Comparison of ENCODE assay signal across 21 cellular contexts in the genomic region with DNA sequence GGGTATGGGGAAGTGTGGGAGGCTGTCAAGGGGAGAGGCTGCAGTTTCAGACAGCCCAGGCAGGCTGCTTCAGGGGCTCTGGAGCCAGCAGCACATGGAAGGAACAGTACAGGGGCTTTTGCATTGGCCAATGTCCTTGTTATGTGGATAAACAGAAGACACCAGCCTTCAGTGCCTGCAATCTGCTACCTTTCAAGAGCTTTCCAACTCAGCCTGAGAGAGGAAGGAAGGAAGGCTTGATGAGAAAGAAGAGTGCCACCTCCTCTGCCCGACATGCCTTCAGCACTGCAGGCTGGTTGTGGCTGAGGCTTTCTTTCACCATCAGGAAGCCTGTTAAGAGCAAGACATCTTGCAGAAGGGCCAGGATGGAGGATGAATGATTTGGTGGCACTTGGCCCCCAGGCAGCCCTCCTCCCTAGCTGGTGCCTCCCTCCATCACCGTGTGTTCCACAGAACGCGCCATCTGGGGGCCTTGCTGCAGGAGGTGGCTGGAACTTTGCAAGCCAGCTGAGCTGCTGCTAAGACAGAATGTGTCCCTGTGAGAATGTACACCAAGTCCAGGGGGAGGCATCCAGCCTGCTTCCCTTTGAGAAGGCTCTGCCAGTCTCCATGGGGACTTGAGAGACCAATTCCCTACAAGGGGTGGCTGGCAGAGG.
"Had no signal": no experiment of that assay in that cellular context is flagged by ENCODE, and none has a peak within 500 bp of the region (broad histone marks: within the 10 kb centered on the region; RNA-seq: fewer than 3 reads in every experiment).

No MANE protein-coding gene starts in this region.

- H3K4me1 ChIP-seq: SJSA1 had no signal

- H3K27me3 ChIP-seq: MG63, SJSA1 had no signal

- ATAC-seq: HepG2 had no signal

- H3K27ac ChIP-seq: SJSA1, SK-N-MC had no signal

- H3K9me3 ChIP-seq: MG63, SJSA1 had no signal

- DNase-seq: IMR-90, Karpas-422, KG1, MG63, NCI-H1092, NCI-H1436, NCI-H187, NCI-H2029, NCI-H2081 treated with DMSO at 0.1 percent for 48 hours, NCI-H2171, NCI-H226, NCI-H446, NCI-H510A, NCI-H524 treated with DMSO at 0.1 percent for 48 hours, NCI-H69, NCI-H774, Right ventricle myocardium superior, SIG-M5 had no signal

- H3K4me3 ChIP-seq: MG63, SJSA1, SK-N-MC had no signal

- H3K36me3 ChIP-seq: MG63, SJSA1 had no signal
